Comparison of ENCODE assay signal across 7 cellular contexts in genomic region chr14:55128386-55129085, GRCh38. TPM values are rescaled to one million over a fixed set of nuclear protein-coding genes. Genes with fewer than 3 reads are reported as not detected.
A peak's percentile ranks its signal among the peaks of the same experiment; 100 is the strongest.
DNase-seq lines count a peak whose midpoint lies in the region; ATAC-seq and TF ChIP-seq lines count a peak whose summit lies in the region.

No MANE protein-coding gene starts in this region.

- no peaks in the 10 kb centered on the region for H4K20me1 ChIP-seq in HCT116 (ENCODE audit: insufficient read depth)

- H3K9me3 ChIP-seq in HCT116 (ENCODE audit: control insufficient read depth in 1 of 2, insufficient read depth in 1 of 2, low read depth in 1 of 2, low read length in 2 of 2) (no peaks in the 10 kb centered on the region), iPS-15b (ENCODE audit: control insufficient read depth, insufficient read depth, low read length) (no peaks in the 10 kb centered on the region)

- H3K4me3 ChIP-seq in HCT116 (replicated peaks in 1 of 2; ENCODE audit: low read depth in 1 of 2, low read length in 2 of 2) (peak overlapping the region; percentile 74 to 80), iPS-15b (ENCODE audit: low read depth, low read length) (peak overlapping the region; percentile 61)

- H3K4me3 Mint-ChIP-seq in activated CD8-positive, alpha-beta T cell treated with anti-CD3 and anti-CD28 coated beads for 36 hours: peak overlapping the region; percentile 60
- H3K4me3 Mint-ChIP-seq in stimulated activated effector memory CD8-positive, alpha-beta T cell treated with anti-CD3 and anti-CD28 coated beads, Interleukin-12 subunit alpha, Interleukin-12 subunit beta, amount 100 ng/mL, for 72 hours: peak overlapping the region; percentile 78

- no peak for TF ChIP-seq POLR2A in HCT116 (IDR thresholded peaks at IDR 0.05; ENCODE audit: borderline replicate concordance, extremely low read depth, insufficient read depth, insufficient read length)

- H3K9me2 ChIP-seq in HCT116 (ENCODE audit: insufficient read depth): no peaks in the 10 kb centered on the region

- CTCF ChIA-PET in HCT116 (lab: Charles Lee): interaction anchor here (1.8 kb wide), 1 partner anchor 38 kb away, joined by 5 read pairs; no protein-coding TSS in a partner anchor
- CTCF ChIA-PET in activated CD8-positive, alpha-beta T cell treated with anti-CD3 and anti-CD28 coated beads for 36 hours (lab: Charles Lee): interaction anchor here (1.1 to 1.8 kb wide), 3 partner anchors 10 to 39 kb away, joined by 3 to 5 read pairs (median 5); no protein-coding TSS in a partner anchor

- DNase-seq in HCT116 (ENCODE audit: low read depth, low spot score) (no peak), NK-92 (lab: John Stamatoyannopoulos, UW; ENCODE audit: unreplicated experiment) (no peak), NCI-H146 treated with DMSO at 0.1 percent for 48 hours (lab: John Stamatoyannopoulos, UW; ENCODE audit: unreplicated experiment) (no peak)
- no peak for DNase-seq in activated CD8-positive, alpha-beta T cell treated with anti-CD3 and anti-CD28 coated beads for 36 hours
- no peak for DNase-seq in stimulated activated effector memory CD8-positive, alpha-beta T cell treated with anti-CD3 and anti-CD28 coated beads, Interleukin-12 subunit alpha, Interleukin-12 subunit beta, amount 100 ng/mL, for 72 hours (ENCODE audit: low spot score in 2 of 2)

- H3K4me1 Mint-ChIP-seq in activated CD8-positive, alpha-beta T cell treated with anti-CD3 and anti-CD28 coated beads for 36 hours (ENCODE audit: low read depth): peaks cover 10% of the 10 kb centered on the region
- peaks cover 47% of the 10 kb centered on the region for H3K4me1 Mint-ChIP-seq in stimulated activated effector memory CD8-positive, alpha-beta T cell treated with anti-CD3 and anti-CD28 coated beads, Interleukin-12 subunit alpha, Interleukin-12 subunit beta, amount 100 ng/mL, for 72 hours

- TF ChIP-seq RAD21 in HCT116 (IDR thresholded peaks at IDR 0.05; ENCODE audit: low read depth): no peak

- H3K27ac ChIP-seq in HCT116 (ENCODE audit: low read depth, low read length): peak overlapping the region; percentile 79; the same call in 1 of the 2 replicates

- peaks cover 37% of the 10 kb centered on the region for H3K79me2 ChIP-seq in HCT116 (ENCODE audit: insufficient read depth, low read length)

- H2AFZ ChIP-seq in HCT116 (ENCODE audit: low read depth, low read length, poor library complexity, severe bottlenecking): no peak overlapping the region

- RAD21 ChIA-PET in HCT116 (lab: Charles Lee; ENCODE audit: low non-redundant PET in 1 of 2, low total read pairs in 2 of 2, uncharacterized antibody in 2 of 2, unreplicated experiment in 2 of 2): no interaction called here

- H3K9ac ChIP-seq in HCT116 (ENCODE audit: low read length) (peak overlapping the region; percentile 77), iPS-15b (ENCODE audit: low read depth, low read length) (no peak overlapping the region)

- H3K27ac Mint-ChIP-seq in activated CD8-positive, alpha-beta T cell treated with anti-CD3 and anti-CD28 coated beads for 36 hours: no peak overlapping the region
- peak overlapping the region; percentile 84 for H3K27ac Mint-ChIP-seq in stimulated activated effector memory CD8-positive, alpha-beta T cell treated with anti-CD3 and anti-CD28 coated beads, Interleukin-12 subunit alpha, Interleukin-12 subunit beta, amount 100 ng/mL, for 72 hours

- H3K4me2 ChIP-seq in HCT116 (ENCODE audit: low read length): peak overlapping the region; percentile 77

- H3K36me3 ChIP-seq in HCT116 (ENCODE audit: control insufficient read depth in 1 of 2, insufficient read depth in 2 of 2, low read length in 2 of 2) (no peaks in the 10 kb centered on the region), iPS-15b (ENCODE audit: control insufficient read depth, insufficient read depth, low read length) (no peaks in the 10 kb centered on the region)

- H3K27me3 Mint-ChIP-seq in activated CD8-positive, alpha-beta T cell treated with anti-CD3 and anti-CD28 coated beads for 36 hours: peaks cover 33% of the 10 kb centered on the region

- H3K4me1 ChIP-seq in HCT116 (ENCODE audit: control insufficient read depth in 1 of 2, insufficient read depth in 2 of 2, low read length in 2 of 2) (peaks cover 30 to 61% of the 10 kb centered on the region in 2 experiments), iPS-15b (ENCODE audit: control insufficient read depth, insufficient read depth, low read length) (no peaks in the 10 kb centered on the region)

- TF ChIP-seq CTCF in HCT116 (IDR thresholded peaks at IDR 0.05 in 2 of 3, conservative IDR thresholded peaks at IDR 0.05 in 1 of 3; ENCODE audit: borderline replicate concordance in 1 of 3, insufficient read depth in 1 of 3, low read depth in 2 of 3, low read length in 2 of 3): no peak
- no peak for TF ChIP-seq CTCF in activated CD8-positive, alpha-beta T cell treated with anti-CD3 and anti-CD28 coated beads for 36 hours (IDR thresholded peaks at IDR 0.05)

- ATAC-seq in HCT116 (no peak), GM21786 (IDR thresholded peaks at IDR 0.05; ENCODE audit: unreplicated experiment) (no peak)
- ATAC-seq in activated CD8-positive, alpha-beta T cell treated with anti-CD3 and anti-CD28 coated beads for 36 hours: no peak
- ATAC-seq in stimulated activated effector memory CD8-positive, alpha-beta T cell treated with anti-CD3 and anti-CD28 coated beads, Interleukin-12 subunit alpha, Interleukin-12 subunit beta, amount 100 ng/mL, for 72 hours: no peak

- no peaks in the 10 kb centered on the region for H3K36me3 Mint-ChIP-seq in activated CD8-positive, alpha-beta T cell treated with anti-CD3 and anti-CD28 coated beads for 36 hours (ENCODE audit: low read depth)
- H3K36me3 Mint-ChIP-seq in stimulated activated effector memory CD8-positive, alpha-beta T cell treated with anti-CD3 and anti-CD28 coated beads, Interleukin-12 subunit alpha, Interleukin-12 subunit beta, amount 100 ng/mL, for 72 hours: peaks cover 35% of the 10 kb centered on the region

- BruUV-seq in HCT116 (replicated peaks; lab: Mats Ljungman, UMichigan): TSS peak; percentile 85

- H3K9me3 Mint-ChIP-seq in activated CD8-positive, alpha-beta T cell treated with anti-CD3 and anti-CD28 coated beads for 36 hours: no peaks in the 10 kb centered on the region
- no peaks in the 10 kb centered on the region for H3K9me3 Mint-ChIP-seq in stimulated activated effector memory CD8-positive, alpha-beta T cell treated with anti-CD3 and anti-CD28 coated beads, Interleukin-12 subunit alpha, Interleukin-12 subunit beta, amount 100 ng/mL, for 72 hours

- POLR2A ChIA-PET in HCT116 (lab: Charles Lee): interaction anchor here (0.8 to 2.5 kb wide), 6 partner anchors 9 to 51 kb away, joined by 3 to 17 read pairs (median 8); no protein-coding TSS in a partner anchor
- POLR2A ChIA-PET in activated CD8-positive, alpha-beta T cell treated with anti-CD3 and anti-CD28 coated beads for 36 hours (lab: Charles Lee): interaction anchor here (0.9 to 2.2 kb wide), 3 partner anchors 25 to 77 kb away, joined by 3 to 7 read pairs (median 6); partner anchors contain the start of gene MAPK1IP1L

- intact Hi-C loops in HCT116 (cut with micrococcal nuclease): loop anchor here (2.0 kb wide), 2 partner anchors 26 to 40 kb away; no protein-coding TSS in a partner anchor
- intact Hi-C loops in activated CD8-positive, alpha-beta T cell treated with anti-CD3 and anti-CD28 coated beads for 36 hours (cut with micrococcal nuclease): no loop called here

- H3K27me3 ChIP-seq in HCT116 (ENCODE audit: insufficient read depth, low read length): no peaks in the 10 kb centered on the region
- peaks cover 47% of the 10 kb centered on the region for H3K27me3 ChIP-seq in iPS-15b (ENCODE audit: control insufficient read depth, insufficient read depth, low read length)

TF ChIP-seq in HCT116, 20 proteins besides CTCF, POLR2A, EP300 and RAD21:
- TF ChIP-seq REST (IDR thresholded peaks at IDR 0.05; ENCODE audit: low read depth) (no peak), JUND (IDR thresholded peaks at IDR 0.05) (no peak), SP1 (IDR thresholded peaks at IDR 0.05; ENCODE audit: low read depth) (no peak), TCF7L2 (IDR thresholded peaks at IDR 0.05; ENCODE audit: borderline replicate concordance, extremely low read depth, insufficient read depth, insufficient read length) (no peak), FOSL1 (IDR thresholded peaks at IDR 0.05; ENCODE audit: low read depth) (no peak), CBX3 (IDR thresholded peaks at IDR 0.05; ENCODE audit: low read depth) (no peak), POLR2AphosphoS5 (IDR thresholded peaks at IDR 0.05; ENCODE audit: low read depth, low read length) (no peak), SRF (IDR thresholded peaks at IDR 0.05; ENCODE audit: low read depth) (no peak), ZFX (IDR thresholded peaks at IDR 0.05) (no peak), ELF1 (IDR thresholded peaks at IDR 0.05; ENCODE audit: borderline replicate concordance, low read depth) (no peak), EZH2phosphoT487 (IDR thresholded peaks at IDR 0.05; ENCODE audit: borderline replicate concordance) (no peak), YY1 (IDR thresholded peaks at IDR 0.05; ENCODE audit: extremely low read depth, insufficient replicate concordance, low read depth, low read length) (no peak)
TF ChIP-seq in HCT116: peak in this region for 0.

RNA-seq across cellular contexts. Expression of gene LGALS3, which starts 0.5 kb away (rescaled TPM):
- 86.1 TPM for total RNA-seq in HCT116 (2021; ENCODE audit: unreplicated experiment)
- polyA plus RNA-seq in HCT116 (2012): 75.3 and 83.3 TPM in 2 replicates
- total RNA-seq in activated CD8-positive, alpha-beta T cell treated with anti-CD3 and anti-CD28 coated beads for 36 hours: 1 to 10 TPM; 4.5 to 6.0 TPM

Comparison
In these comparisons a context has a peak if more than half of its experiments do, and no peak if none do; other contexts are left out.
1. RNA of gene LGALS3, which starts 0.5 kb away (total RNA-seq): 86.1 TPM in HCT116 (single experiment); 4.5 to 6.0 TPM in activated CD8-positive, alpha-beta T cell treated with anti-CD3 and anti-CD28 coated beads for 36 hours; every median in the first group is over 10 times any median in the second.